1 cellular context compared by ENCODE assay signal in genomic region chr4:38869511-38869910, GRCh38.
TF ChIP-seq lines count a peak whose summit lies in the region.

No MANE protein-coding gene starts in this region.

TF ChIP-seq in H1, 55 proteins besides CTCF, POLR2A, EP300 and RAD21:
- no peak for TF ChIP-seq BCL11A (IDR thresholded peaks at IDR 0.05; ENCODE audit: low read depth in 2 of 2, low read length in 2 of 2)
- TF ChIP-seq RFX5 (IDR thresholded peaks at IDR 0.05; ENCODE audit: borderline replicate concordance, low read depth, low read length), result no peak
- TF ChIP-seq FOSL1 (IDR thresholded peaks at IDR 0.05; ENCODE audit: insufficient read depth, low read depth, low read length), result no peak
- TF ChIP-seq SIRT6 (IDR thresholded peaks at IDR 0.05; ENCODE audit: low read length), result no peak
- no peak for TF ChIP-seq GABPA (IDR thresholded peaks at IDR 0.05; ENCODE audit: borderline replicate concordance, insufficient read depth, low read length)
- no peak for TF ChIP-seq TAF7 (optimal IDR thresholded peaks at IDR 0.05; ENCODE audit: borderline replicate concordance, low read depth, low read length)
